Comparison of ENCODE assay signal across 9 cellular contexts in genomic region chr19:58054792-58055482, GRCh38. TPM values are rescaled to one million over a fixed set of nuclear protein-coding genes. Genes with fewer than 3 reads are reported as not detected.
DNase-seq lines count a peak whose midpoint lies in the region; ATAC-seq, FAIRE-seq and TF ChIP-seq lines count a peak whose summit lies in the region.
"Had no signal": no experiment of that assay in that cellular context is flagged by ENCODE, and none has a peak within 500 bp of the region (broad histone marks: within the 10 kb centered on the region; RNA-seq: fewer than 3 reads in every experiment).

No MANE protein-coding gene starts in this region.

- peak in 2 of 3 donors; percentile 13 to 22 for TF ChIP-seq POLR2A in body of pancreas (IDR thresholded peaks at IDR 0.05)

- H3K27ac ChIP-seq in body of pancreas: peak overlapping the region in 3 of 4 donors; percentile 21 to 67 (median 64)
- H3K27ac ChIP-seq in kidney (ENCODE audit: low read depth in 2 of 2, low read length in 2 of 2): peak overlapping the region; percentile 76 to 87
- peak overlapping the region; percentile 41 for H3K27ac ChIP-seq in stomach smooth muscle (ENCODE audit: low read length)
- H3K27ac ChIP-seq in CD4-positive, alpha-beta memory T cell (ENCODE audit: low read depth, low read length): no peak overlapping the region

- WGBS in body of pancreas, 2 donors: 15 to 25% methylated on average over 29 of the region's 29 CpGs

- H3K9me3 ChIP-seq in body of pancreas (peaks cover 0 to 28% (median 0%) of the 10 kb centered on the region in 3 donors), kidney (ENCODE audit: control insufficient read depth in 1 of 2, low read length in 2 of 2) (peaks cover 0 to 5% of the 10 kb centered on the region in 2 donors), stomach smooth muscle (ENCODE audit: control insufficient read depth in 2 of 2, low read length in 2 of 2) (peaks cover 3 to 13% of the 10 kb centered on the region in 2 donors)
- peaks cover 0 to 21% of the 10 kb centered on the region in 2 donors for H3K9me3 ChIP-seq in CD4-positive, alpha-beta memory T cell (ENCODE audit: control insufficient read depth in 1 of 2, low read length in 2 of 2)

- peak overlapping the region; percentile 64 for H3K4me3 Mint-ChIP-seq in HFFc6
- H3K4me3 Mint-ChIP-seq in CD4-positive, alpha-beta memory T cell: peak overlapping the region in 2 of 8 donors; percentile 18 to 34
- no peak overlapping the region for H3K4me3 Mint-ChIP-seq in activated T-helper 1 cell treated with anti-CD3 and anti-CD28 coated beads, Interleukin-12 subunit alpha, Interleukin-12 subunit beta, Interleukin-2, Interleukin-4 antibody, amounts not matched to agents 30 ng/mL and 10 ng/mL and 1 ng/mL, durations not matched to agents 14 hours and 24 hours and 36 hours
- no peak overlapping the region for H3K4me3 Mint-ChIP-seq in activated naive CD4-positive, alpha-beta T cell treated with anti-CD3 and anti-CD28 coated beads for 36 hours
- H3K4me3 Mint-ChIP-seq: neural crest cell had no signal

- H3K27ac Mint-ChIP-seq in HFFc6: no peak overlapping the region
- H3K27ac Mint-ChIP-seq in CD4-positive, alpha-beta memory T cell: no peak overlapping the region
- no peak overlapping the region for H3K27ac Mint-ChIP-seq in activated T-helper 1 cell treated with anti-CD3 and anti-CD28 coated beads, Interleukin-12 subunit alpha, Interleukin-12 subunit beta, Interleukin-2, Interleukin-4 antibody, amounts not matched to agents 30 ng/mL and 10 ng/mL and 1 ng/mL, durations not matched to agents 14 hours and 24 hours and 36 hours
- no peak overlapping the region for H3K27ac Mint-ChIP-seq in activated naive CD4-positive, alpha-beta T cell treated with anti-CD3 and anti-CD28 coated beads for 36 hours

- H3K27me3 ChIP-seq in body of pancreas: no peaks in the 10 kb centered on the region
- no peaks in the 10 kb centered on the region for H3K27me3 ChIP-seq in stomach smooth muscle (ENCODE audit: control insufficient read depth in 1 of 2, insufficient read depth in 2 of 2, low read length in 2 of 2)
- H3K27me3 ChIP-seq in CD4-positive, alpha-beta memory T cell (ENCODE audit: insufficient read depth, low read length): no peaks in the 10 kb centered on the region

- peaks cover 5% of the 10 kb centered on the region for H3K4me1 ChIP-seq in body of pancreas
- H3K4me1 ChIP-seq in kidney (ENCODE audit: control insufficient read depth in 1 of 2, insufficient read depth in 1 of 2, low read depth in 1 of 2, low read length in 2 of 2): peaks cover 0 to 10% of the 10 kb centered on the region in 2 donors
- H3K4me1 ChIP-seq in stomach smooth muscle (ENCODE audit: control insufficient read depth, insufficient read depth, low read length): peaks cover 14% of the 10 kb centered on the region
- H3K4me1 ChIP-seq in CD4-positive, alpha-beta memory T cell (ENCODE audit: insufficient read depth, low read length): peaks cover 3% of the 10 kb centered on the region

- DNase-seq in HFFc6: no peak
- peak; percentile 25 to 49 (median 42) for DNase-seq in body of pancreas
- no peak for DNase-seq in kidney
- no peak for DNase-seq in CD4-positive, alpha-beta memory T cell
- no peak for DNase-seq in activated T-helper 1 cell treated with anti-CD3 and anti-CD28 coated beads, Interleukin-12 subunit alpha, Interleukin-12 subunit beta, Interleukin-2, Interleukin-4 antibody, amounts not matched to agents 30 ng/mL and 10 ng/mL and 1 ng/mL, durations not matched to agents 14 hours and 24 hours and 36 hours (ENCODE audit: low spot score)
- DNase-seq in activated naive CD4-positive, alpha-beta T cell treated with anti-CD3 and anti-CD28 coated beads for 36 hours: no peak

- intact Hi-C loops in body of pancreas (cut with DNase I): no loop called here
- intact Hi-C loops in kidney (cut with DNase I): no loop called here
- intact Hi-C loops in CD4-positive, alpha-beta memory T cell (cut with micrococcal nuclease): no loop called here
- intact Hi-C loops in activated T-helper 1 cell treated with anti-CD3 and anti-CD28 coated beads, Interleukin-12 subunit alpha, Interleukin-12 subunit beta, Interleukin-2, Interleukin-4 antibody, amounts not matched to agents 30 ng/mL and 10 ng/mL and 1 ng/mL, durations not matched to agents 14 hours and 24 hours and 36 hours (cut with micrococcal nuclease): no loop called here
- intact Hi-C loops in activated naive CD4-positive, alpha-beta T cell treated with anti-CD3 and anti-CD28 coated beads for 36 hours (cut with micrococcal nuclease): no loop called here

- FAIRE-seq in kidney (lab: Jason Lieb, UNC): no peak

- ATAC-seq in body of pancreas: peak; percentile 5
- no peak for ATAC-seq in HG02798 (IDR thresholded peaks at IDR 0.05; ENCODE audit: poor library complexity, unreplicated experiment)

- H3K9ac ChIP-seq in kidney (ENCODE audit: low read length in 2 of 2) (peak overlapping the region; percentile 44 to 82), stomach smooth muscle (ENCODE audit: low read length in 2 of 2) (peak overlapping the region in 1 of 2 donors; percentile 62)

- CTCF ChIA-PET in CD4-positive, alpha-beta memory T cell (lab: Charles Lee; ENCODE audit: partially characterized antibody): interaction anchor here (0.6 kb wide), 1 partner anchor 24 kb away, joined by 3 read pairs; no protein-coding TSS in a partner anchor
- CTCF ChIA-PET in activated naive CD4-positive, alpha-beta T cell treated with anti-CD3 and anti-CD28 coated beads for 36 hours (lab: Charles Lee): interaction anchor here (0.6 kb wide), 1 partner anchor 342 kb away, joined by 4 read pairs; no protein-coding TSS in a partner anchor

- peaks cover 67% of the 10 kb centered on the region for H3K9me3 Mint-ChIP-seq in HFFc6
- H3K9me3 Mint-ChIP-seq in CD4-positive, alpha-beta memory T cell: peaks cover 2 to 75% (median 58%) of the 10 kb centered on the region in 8 donors
- H3K9me3 Mint-ChIP-seq in activated T-helper 1 cell treated with anti-CD3 and anti-CD28 coated beads, Interleukin-12 subunit alpha, Interleukin-12 subunit beta, Interleukin-2, Interleukin-4 antibody, amounts not matched to agents 30 ng/mL and 10 ng/mL and 1 ng/mL, durations not matched to agents 14 hours and 24 hours and 36 hours: peaks cover 52% of the 10 kb centered on the region
- H3K9me3 Mint-ChIP-seq in activated naive CD4-positive, alpha-beta T cell treated with anti-CD3 and anti-CD28 coated beads for 36 hours: peaks cover 41% of the 10 kb centered on the region

- no peaks in the 10 kb centered on the region; the same call in 1 of the 2 replicates for H3K27me3 Mint-ChIP-seq in HFFc6 (ENCODE audit: insufficient read depth)
- peaks cover 11 to 16% of the 10 kb centered on the region in 2 donors for H3K27me3 Mint-ChIP-seq in CD4-positive, alpha-beta memory T cell
- H3K27me3 Mint-ChIP-seq in activated T-helper 1 cell treated with anti-CD3 and anti-CD28 coated beads, Interleukin-12 subunit alpha, Interleukin-12 subunit beta, Interleukin-2, Interleukin-4 antibody, amounts not matched to agents 30 ng/mL and 10 ng/mL and 1 ng/mL, durations not matched to agents 14 hours and 24 hours and 36 hours (ENCODE audit: insufficient read depth): no peaks in the 10 kb centered on the region
- peaks cover 31% of the 10 kb centered on the region for H3K27me3 Mint-ChIP-seq in activated naive CD4-positive, alpha-beta T cell treated with anti-CD3 and anti-CD28 coated beads for 36 hours (ENCODE audit: low read depth)

- H3K36me3 Mint-ChIP-seq in HFFc6 (ENCODE audit: low read depth): peaks cover 24% of the 10 kb centered on the region
- peaks cover 18 to 25% of the 10 kb centered on the region in 2 donors for H3K36me3 Mint-ChIP-seq in CD4-positive, alpha-beta memory T cell
- no peaks in the 10 kb centered on the region for H3K36me3 Mint-ChIP-seq in activated T-helper 1 cell treated with anti-CD3 and anti-CD28 coated beads, Interleukin-12 subunit alpha, Interleukin-12 subunit beta, Interleukin-2, Interleukin-4 antibody, amounts not matched to agents 30 ng/mL and 10 ng/mL and 1 ng/mL, durations not matched to agents 14 hours and 24 hours and 36 hours (ENCODE audit: low read depth)
- peaks cover 33% of the 10 kb centered on the region for H3K36me3 Mint-ChIP-seq in activated naive CD4-positive, alpha-beta T cell treated with anti-CD3 and anti-CD28 coated beads for 36 hours (ENCODE audit: low read depth)

- no peaks in the 10 kb centered on the region for H3K4me1 Mint-ChIP-seq in HFFc6 (ENCODE audit: low read depth)
- peaks cover 0 to 14% (median 4%) of the 10 kb centered on the region in 4 donors for H3K4me1 Mint-ChIP-seq in CD4-positive, alpha-beta memory T cell
- H3K4me1 Mint-ChIP-seq in activated T-helper 1 cell treated with anti-CD3 and anti-CD28 coated beads, Interleukin-12 subunit alpha, Interleukin-12 subunit beta, Interleukin-2, Interleukin-4 antibody, amounts not matched to agents 30 ng/mL and 10 ng/mL and 1 ng/mL, durations not matched to agents 14 hours and 24 hours and 36 hours (ENCODE audit: low read depth): no peaks in the 10 kb centered on the region
- peaks cover 4% of the 10 kb centered on the region for H3K4me1 Mint-ChIP-seq in activated naive CD4-positive, alpha-beta T cell treated with anti-CD3 and anti-CD28 coated beads for 36 hours (ENCODE audit: low read depth)

- no peaks in the 10 kb centered on the region for H3K36me3 ChIP-seq in body of pancreas (replicated peaks in 1 of 2; ENCODE audit: insufficient read depth in 1 of 2, low read depth in 2 of 2)
- H3K36me3 ChIP-seq in kidney (ENCODE audit: control insufficient read depth in 1 of 2, insufficient read depth in 2 of 2, low read length in 2 of 2): no peaks in the 10 kb centered on the region
- H3K36me3 ChIP-seq in stomach smooth muscle (ENCODE audit: control insufficient read depth in 2 of 2, insufficient read depth in 2 of 2, low read length in 2 of 2): no peaks in the 10 kb centered on the region
- H3K36me3 ChIP-seq in CD4-positive, alpha-beta memory T cell (ENCODE audit: insufficient read depth, low read length): no peaks in the 10 kb centered on the region

- H3K4me3 ChIP-seq in body of pancreas (no peak overlapping the region), kidney (ENCODE audit: low read length in 2 of 2) (peak overlapping the region; percentile 73 to 74), stomach smooth muscle (ENCODE audit: low read length in 2 of 2) (peak overlapping the region; percentile 41 to 69)
- no peak overlapping the region for H3K4me3 ChIP-seq in CD4-positive, alpha-beta memory T cell (ENCODE audit: low read length in 2 of 2)

- TF ChIP-seq CTCF in HFFc6 (IDR thresholded peaks at IDR 0.05) (no peak), body of pancreas (IDR thresholded peaks at IDR 0.05) (peak in 2 of 7 experiments; percentile 17 to 21), kidney (IDR thresholded peaks at IDR 0.05; ENCODE audit: borderline replicate concordance, extremely low read depth, insufficient read depth) (no peak)

- POLR2A ChIA-PET in CD4-positive, alpha-beta memory T cell (lab: Charles Lee; ENCODE audit: partially characterized antibody): no interaction called here

RNA-seq across cellular contexts. Expression of gene ZNF135, which starts 4.1 kb away (rescaled TPM):
- total RNA-seq in HFFc6 (2021; fragmentation: NEBNext Ultra II Directional; extraction: Animal tissue kit (Norgen Biotek cat#: 25700)): under 1 TPM in 2 of 6 experiments, not detected in 4; 0.07 to 0.09 TPM
- total RNA-seq in body of pancreas (1 to 10 TPM; 3.9 to 4.9 TPM), kidney (9.7 TPM)
- polyA plus RNA-seq in kidney (ENCODE audit: insufficient read depth, low read depth, low replicate concordance): 5.6 TPM
- under 1 TPM; 0.41 to 0.47 TPM for total RNA-seq in CD4-positive, alpha-beta memory T cell
- polyA plus RNA-seq in CD4-positive, alpha-beta memory T cell: 1 to 10 TPM in 1 of 2 donors, under 1 TPM in 1; 0.44 to 2.0 TPM
- 0.05 and 0.16 TPM in 2 replicates for total RNA-seq in activated T-helper 1 cell treated with anti-CD3 and anti-CD28 coated beads, Interleukin-12 subunit alpha, Interleukin-12 subunit beta, Interleukin-2, Interleukin-4 antibody, amounts not matched to agents 30 ng/mL and 10 ng/mL and 1 ng/mL, durations not matched to agents 14 hours and 24 hours and 36 hours
- under 1 TPM; 0.54 to 0.62 TPM for total RNA-seq in activated naive CD4-positive, alpha-beta T cell treated with anti-CD3 and anti-CD28 coated beads for 36 hours

RNA-seq across cellular contexts. Expression of gene ZSCAN1, which starts 21.1 kb away (rescaled TPM):
- total RNA-seq in HFFc6 (2021; fragmentation: NEBNext Ultra II Directional; extraction: Animal tissue kit (Norgen Biotek cat#: 25700)): not detected
- total RNA-seq in body of pancreas (not detected), kidney (0.98 TPM)
- polyA plus RNA-seq in kidney (ENCODE audit: insufficient read depth, low read depth, low replicate concordance): 2.8 TPM
- total RNA-seq in CD4-positive, alpha-beta memory T cell: not detected
- not detected for polyA plus RNA-seq in CD4-positive, alpha-beta memory T cell
- not detected in 2 replicates for total RNA-seq in activated T-helper 1 cell treated with anti-CD3 and anti-CD28 coated beads, Interleukin-12 subunit alpha, Interleukin-12 subunit beta, Interleukin-2, Interleukin-4 antibody, amounts not matched to agents 30 ng/mL and 10 ng/mL and 1 ng/mL, durations not matched to agents 14 hours and 24 hours and 36 hours
- total RNA-seq in activated naive CD4-positive, alpha-beta T cell treated with anti-CD3 and anti-CD28 coated beads for 36 hours: not detected

RNA-seq across cellular contexts. Expression of gene ZSCAN18, which starts 43.1 kb away (rescaled TPM):
- total RNA-seq in HFFc6 (2021; fragmentation: NEBNext Ultra II Directional; extraction: Animal tissue kit (Norgen Biotek cat#: 25700)): 1 to 10 TPM in 5 of 6 experiments, under 1 TPM in 1; 0.80 to 2.8 (median 2.1) TPM
- total RNA-seq in body of pancreas (10 to 100 TPM; 37.4 to 43.2 TPM), kidney (103 TPM)
- 73.2 TPM for polyA plus RNA-seq in kidney (ENCODE audit: insufficient read depth, low read depth, low replicate concordance)
- 10 to 100 TPM; 63.2 to 69.1 TPM for total RNA-seq in CD4-positive, alpha-beta memory T cell
- polyA plus RNA-seq in CD4-positive, alpha-beta memory T cell: 10 to 100 TPM; 15.3 to 16.4 TPM
- total RNA-seq in activated T-helper 1 cell treated with anti-CD3 and anti-CD28 coated beads, Interleukin-12 subunit alpha, Interleukin-12 subunit beta, Interleukin-2, Interleukin-4 antibody, amounts not matched to agents 30 ng/mL and 10 ng/mL and 1 ng/mL, durations not matched to agents 14 hours and 24 hours and 36 hours: 2.0 and 2.3 TPM in 2 replicates
- 10 to 100 TPM; 25.7 to 26.1 TPM for total RNA-seq in activated naive CD4-positive, alpha-beta T cell treated with anti-CD3 and anti-CD28 coated beads for 36 hours

RNA-seq across cellular contexts. Expression of gene ZNF606, which starts 52.3 kb away (rescaled TPM):
- 1 to 10 TPM; 3.5 to 6.0 (median 4.9) TPM for total RNA-seq in HFFc6 (2021; fragmentation: NEBNext Ultra II Directional; extraction: Animal tissue kit (Norgen Biotek cat#: 25700))
- 10 to 100 TPM; 11.7 to 21.4 TPM for total RNA-seq in body of pancreas
- 23.0 TPM for total RNA-seq in kidney
- polyA plus RNA-seq in kidney (ENCODE audit: insufficient read depth, low read depth, low replicate concordance): 7.2 TPM
- 10 to 100 TPM; 25.5 to 37.3 TPM for total RNA-seq in CD4-positive, alpha-beta memory T cell
- 1 to 10 TPM; 2.7 to 7.2 TPM for polyA plus RNA-seq in CD4-positive, alpha-beta memory T cell
- 6.3 and 6.4 TPM in 2 replicates for total RNA-seq in activated T-helper 1 cell treated with anti-CD3 and anti-CD28 coated beads, Interleukin-12 subunit alpha, Interleukin-12 subunit beta, Interleukin-2, Interleukin-4 antibody, amounts not matched to agents 30 ng/mL and 10 ng/mL and 1 ng/mL, durations not matched to agents 14 hours and 24 hours and 36 hours
- total RNA-seq in activated naive CD4-positive, alpha-beta T cell treated with anti-CD3 and anti-CD28 coated beads for 36 hours: 1 to 10 TPM; 4.5 to 4.7 TPM

Comparison
In these comparisons a context has a peak if more than half of its experiments do, and no peak if none do; other contexts are left out.
1. DNase-seq: peak in body of pancreas (4 of 4); none in HFFc6 (single experiment), kidney (single experiment), CD4-positive, alpha-beta memory T cell (0 of 5), activated T-helper 1 cell treated with anti-CD3 and anti-CD28 coated beads, Interleukin-12 subunit alpha, Interleukin-12 subunit beta, Interleukin-2, Interleukin-4 antibody, amounts not matched to agents 30 ng/mL and 10 ng/mL and 1 ng/mL, durations not matched to agents 14 hours and 24 hours and 36 hours (single experiment) and activated naive CD4-positive, alpha-beta T cell treated with anti-CD3 and anti-CD28 coated beads for 36 hours (single experiment).
2. H3K4me3 ChIP-seq: peak in kidney (2 of 2) and stomach smooth muscle (2 of 2); none in body of pancreas (0 of 2) and CD4-positive, alpha-beta memory T cell (0 of 2).